1 cellular context compared by ENCODE assay signal in the genomic region with DNA sequence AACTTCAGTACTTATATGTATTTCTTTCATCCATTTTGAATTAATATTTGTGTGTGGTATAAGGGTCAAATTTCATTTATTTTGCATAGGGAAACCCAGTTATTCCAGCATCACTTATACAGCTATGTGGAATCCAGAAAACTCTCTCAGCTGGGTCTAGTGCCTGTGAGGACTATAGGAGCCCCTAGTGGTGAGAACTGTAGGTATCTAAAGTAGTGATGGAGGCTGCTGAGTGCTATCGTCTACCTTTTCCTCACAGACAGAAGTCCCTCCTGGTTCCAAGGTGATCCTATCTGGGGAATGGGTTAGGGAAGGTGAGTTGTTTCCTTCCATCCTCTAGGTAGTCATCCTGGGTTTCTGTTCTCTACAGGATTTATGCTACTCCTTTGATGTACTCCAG.
TF ChIP-seq lines count a peak whose summit lies in the region.

No MANE protein-coding gene starts in this region.

TF ChIP-seq in GM12878, 131 proteins besides CTCF, POLR2A, EP300 and RAD21 (continued from another document):
- no peak for TF ChIP-seq JUND (IDR thresholded peaks at IDR 0.05; ENCODE audit: low read depth, low read length)
- TF ChIP-seq, protein P1, sequence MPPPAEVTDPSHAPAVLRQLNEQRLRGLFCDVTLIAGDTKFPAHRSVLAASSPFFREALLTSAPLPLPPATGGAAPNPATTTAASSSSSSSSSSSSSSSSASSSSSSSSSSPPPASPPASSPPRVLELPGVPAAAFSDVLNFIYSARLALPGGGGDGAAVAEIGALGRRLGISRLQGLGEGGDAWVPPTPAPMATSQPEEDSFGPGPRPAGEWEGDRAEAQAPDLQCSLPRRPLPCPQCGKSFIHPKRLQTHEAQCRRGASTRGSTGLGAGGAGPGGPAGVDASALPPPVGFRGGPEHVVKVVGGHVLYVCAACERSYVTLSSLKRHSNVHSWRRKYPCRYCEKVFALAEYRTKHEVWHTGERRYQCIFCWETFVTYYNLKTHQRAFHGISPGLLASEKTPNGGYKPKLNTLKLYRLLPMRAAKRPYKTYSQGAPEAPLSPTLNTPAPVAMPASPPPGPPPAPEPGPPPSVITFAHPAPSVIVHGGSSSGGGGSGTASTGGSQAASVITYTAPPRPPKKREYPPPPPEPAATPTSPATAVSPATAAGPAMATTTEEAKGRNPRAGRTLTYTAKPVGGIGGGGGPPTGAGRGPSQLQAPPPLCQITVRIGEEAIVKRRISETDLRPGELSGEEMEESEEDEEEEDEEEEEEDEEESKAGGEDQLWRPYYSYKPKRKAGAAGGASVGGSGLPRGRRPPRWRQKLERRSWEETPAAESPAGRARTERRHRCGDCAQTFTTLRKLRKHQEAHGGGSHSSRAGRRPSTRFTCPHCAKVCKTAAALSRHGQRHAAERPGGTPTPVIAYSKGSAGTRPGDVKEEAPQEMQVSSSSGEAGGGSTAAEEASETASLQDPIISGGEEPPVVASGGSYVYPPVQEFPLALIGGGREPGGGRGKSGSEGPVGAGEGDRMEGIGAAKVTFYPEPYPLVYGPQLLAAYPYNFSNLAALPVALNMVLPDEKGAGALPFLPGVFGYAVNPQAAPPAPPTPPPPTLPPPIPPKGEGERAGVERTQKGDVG (CRISPR knock-in tag; IDR thresholded peaks at IDR 0.05) = no peak
TF ChIP-seq in GM12878: peak in this region for 0.
